ENCODE assay signal across 26 cellular contexts in the genomic region with DNA sequence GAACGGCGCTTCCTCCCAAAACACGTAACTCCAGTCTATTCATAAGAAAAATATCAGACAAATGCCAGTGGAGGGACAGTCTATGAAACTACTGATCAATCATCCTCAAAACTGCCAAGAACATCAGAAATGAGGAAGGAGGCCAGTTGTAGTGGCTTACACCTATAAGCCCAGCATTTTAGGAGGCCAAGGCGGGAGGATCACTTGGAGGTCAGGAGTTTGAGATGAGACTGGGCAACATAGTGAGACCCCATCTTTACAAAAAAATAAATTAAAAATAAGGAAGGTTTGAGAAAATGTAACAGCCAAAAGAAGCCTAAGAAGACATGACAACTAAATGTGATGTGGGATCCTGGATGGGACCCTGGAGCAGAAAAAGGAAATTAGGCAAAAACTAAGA.
"Had no signal": no experiment of that assay in that cellular context is flagged by ENCODE, and none has a peak within 500 bp of the region (broad histone marks: within the 10 kb centered on the region; RNA-seq: fewer than 3 reads in every experiment).

No MANE protein-coding gene starts in this region.

- H3K4me1 Mint-ChIP-seq: endodermal cell, mesothelial cell of epicardium had no signal

- ATAC-seq: effector memory CD8-positive, alpha-beta T cell; esophagus mucosa; foreskin keratinocyte; gastroesophageal sphincter; heart right ventricle; left cardiac atrium; left lung; left ventricle myocardium superior; lower lobe of right lung; mucosa of descending colon had no signal

- H3K4me3 Mint-ChIP-seq: dendritic cell treated with granulocyte-macrophage colony-stimulating factor and Interleukin-4, amounts not matched to agents 40 ng/mL and 50 ng/mL, for 4 days; effector memory CD8-positive, alpha-beta T cell; endodermal cell; mesothelial cell of epicardium; naive B cell had no signal

- FAIRE-seq: endometrium, frontal cortex, islet of Langerhans, keratinocyte had no signal

- H3K27ac Mint-ChIP-seq: dendritic cell treated with granulocyte-macrophage colony-stimulating factor and Interleukin-4, amounts not matched to agents 40 ng/mL and 50 ng/mL, for 4 days; effector memory CD8-positive, alpha-beta T cell; endodermal cell; mesothelial cell of epicardium; naive B cell had no signal

- H3K4me3 ChIP-seq: colonic mucosa, gastroesophageal sphincter, heart right ventricle, left lung, lower lobe of right lung, mucosa of descending colon had no signal

- H3K9me3 ChIP-seq: colonic mucosa, gastroesophageal sphincter, heart right ventricle, left lung, lower lobe of right lung, mucosa of descending colon had no signal

- H3K36me3 ChIP-seq: colonic mucosa, gastroesophageal sphincter, heart right ventricle, left lung, lower lobe of right lung had no signal

- H3K27me3 ChIP-seq: colonic mucosa, gastroesophageal sphincter, left lung had no signal

- H3K27ac ChIP-seq: colonic mucosa, epithelial cell of prostate, foreskin keratinocyte, gastroesophageal sphincter, heart right ventricle, left lung, lower lobe of right lung had no signal

- DNase-seq: colonic mucosa; cortex of kidney; effector CD8-positive, alpha-beta T cell; effector memory CD8-positive, alpha-beta T cell; endodermal cell; erythroblast; foreskin keratinocyte; head of caudate nucleus; heart right ventricle; hippocampal formation; left cardiac atrium; left lung; left ventricle myocardium superior; lower lobe of right lung; mesenchymal stem cell; mucosa of descending colon; naive B cell had no signal

- H3K27me3 Mint-ChIP-seq: dendritic cell treated with granulocyte-macrophage colony-stimulating factor and Interleukin-4, amounts not matched to agents 40 ng/mL and 50 ng/mL, for 4 days had no signal

- H3K4me1 ChIP-seq: colonic mucosa, foreskin keratinocyte, gastroesophageal sphincter, heart right ventricle, left lung, lower lobe of right lung had no signal

- H3K9me3 Mint-ChIP-seq: effector memory CD8-positive, alpha-beta T cell; endodermal cell; mesothelial cell of epicardium had no signal

- H3K36me3 Mint-ChIP-seq: mesothelial cell of epicardium, naive B cell had no signal
